7 cellular contexts compared by ENCODE assay signal in the genomic region with DNA sequence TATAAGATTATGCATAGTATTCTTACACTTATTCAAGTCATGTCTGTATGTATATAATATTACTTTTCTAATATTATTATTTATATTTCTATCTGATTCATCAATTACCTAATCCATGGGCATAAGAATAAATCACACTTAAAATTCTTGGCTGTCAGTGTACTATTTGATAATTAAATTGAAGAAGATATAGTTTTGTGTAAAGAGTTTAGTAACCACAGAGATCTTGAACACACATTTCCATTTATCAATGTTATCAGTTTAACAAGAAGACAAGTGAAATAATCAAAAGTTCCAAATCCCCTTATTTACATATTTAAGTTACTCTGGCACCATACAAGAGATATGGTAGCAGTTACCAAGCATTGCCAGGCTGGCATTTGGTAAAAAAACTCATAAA.
"Had no signal": no experiment of that assay in that cellular context is flagged by ENCODE, and none has a peak within 500 bp of the region (broad histone marks: within the 10 kb centered on the region; RNA-seq: fewer than 3 reads in every experiment).

No MANE protein-coding gene starts in this region.

- H3K27ac ChIP-seq: HL-60 had no signal

- DNase-seq: IMR-90, KBM-7, KG1 had no signal

- FAIRE-seq: HepG2, HTR-8/SVneo, K562 had no signal

- ATAC-seq: HepG2, K562 had no signal

- H3K4me3 ChIP-seq: K562 had no signal
